In the genomic region with DNA sequence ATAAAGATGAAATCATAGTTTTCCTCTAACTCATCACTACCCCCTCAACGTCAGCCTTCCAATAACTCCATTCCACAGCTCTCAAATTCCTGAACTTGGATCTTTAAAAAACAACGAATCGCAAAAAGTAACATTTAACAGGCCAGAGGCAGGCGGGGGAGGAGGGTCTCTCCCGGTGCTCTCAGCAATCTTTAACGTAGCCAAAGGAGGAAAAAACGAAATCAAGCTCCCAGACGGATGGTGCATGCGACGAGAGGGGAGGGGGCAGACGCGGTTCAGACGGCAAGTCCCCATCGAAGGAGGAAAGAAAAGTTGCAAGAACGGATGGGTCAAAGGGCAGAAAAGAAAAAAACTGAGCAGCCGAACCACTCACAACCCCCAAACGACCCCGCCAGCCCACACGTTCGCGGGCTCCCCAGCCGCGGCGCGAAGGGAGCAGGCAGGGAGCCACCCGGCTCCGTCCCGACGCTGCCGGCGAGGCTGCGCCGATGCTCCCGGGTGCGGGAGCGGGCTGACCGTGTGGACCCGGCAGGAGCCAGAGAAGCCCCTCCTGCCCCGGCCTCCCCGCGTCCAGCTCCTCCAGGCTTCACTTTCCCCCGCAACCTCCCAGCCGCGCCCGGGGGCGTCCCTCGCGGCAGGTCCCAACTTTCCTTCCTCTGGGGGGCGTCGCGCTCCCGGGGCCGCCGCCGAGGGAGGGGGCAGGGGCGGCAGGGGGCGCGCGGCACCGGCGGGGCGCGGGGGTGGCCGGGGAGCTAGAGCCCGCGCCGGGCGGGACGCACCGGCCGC, we compare ENCODE assay signal across 8 cellular contexts. TPM values are rescaled to one million over a fixed set of nuclear protein-coding genes. Genes with fewer than 3 reads are reported as not detected.
A peak's percentile ranks its signal among the peaks of the same experiment; 100 is the strongest.
DNase-seq lines count a peak whose midpoint lies in the region; ATAC-seq and TF ChIP-seq lines count a peak whose summit lies in the region.

No MANE protein-coding gene starts in this region.

- peaks cover 39% of the 10 kb centered on the region for H3K4me1 Mint-ChIP-seq in central memory CD8-positive, alpha-beta T cell

- no peaks in the 10 kb centered on the region; the same call in 1 of the 2 replicates for H3K9me3 ChIP-seq in AG04450 (ENCODE audit: control insufficient read depth, insufficient read depth, low read length)

- DNase-seq in AG04450 (ENCODE audit: low read depth, low spot score) (no peak), DMS153 treated with DMSO at 0.1 percent for 48 hours (lab: John Stamatoyannopoulos, UW; ENCODE audit: unreplicated experiment) (no peak)
- DNase-seq in central memory CD8-positive, alpha-beta T cell (ENCODE audit: low spot score in 2 of 2): peak in 1 of 2 donors; percentile 12
- DNase-seq in stimulated activated CD4-positive, alpha-beta T cell treated with anti-CD3 and anti-CD28 coated beads, Interleukin-1b, Interleukin-23, amount 100 ng/mL, for 4 hours (ENCODE audit: low read depth in 2 of 2): peak; percentile 34 to 50

- peak overlapping the region; percentile 82 for H3K4me3 ChIP-seq in AG04450 (ENCODE audit: low read depth, low read length)
- peak overlapping the region; percentile 92 for H3K4me3 ChIP-seq in WI38 (ENCODE audit: low read depth, low read length)

- no peaks in the 10 kb centered on the region for H3K27me3 ChIP-seq in AG04450 (ENCODE audit: control insufficient read depth, insufficient read depth, low read length)
- H3K27me3 ChIP-seq in layer of hippocampus (ENCODE audit: control insufficient read depth, insufficient read depth, low read length): no peaks in the 10 kb centered on the region

- H3K27ac ChIP-seq in AG04450 (ENCODE audit: low read depth, low read length) (peak overlapping the region; percentile 83), layer of hippocampus (ENCODE audit: low read depth, low read length) (peak overlapping the region; percentile 85)

- H3K27ac Mint-ChIP-seq in central memory CD8-positive, alpha-beta T cell (ENCODE audit: low read depth): peak overlapping the region; percentile 85

- H3K36me3 Mint-ChIP-seq in central memory CD8-positive, alpha-beta T cell (ENCODE audit: insufficient read depth): peaks cover 10% of the 10 kb centered on the region

- H3K27me3 Mint-ChIP-seq in central memory CD8-positive, alpha-beta T cell: no peaks in the 10 kb centered on the region

- peak overlapping the region; percentile 99 for H3K4me3 Mint-ChIP-seq in central memory CD8-positive, alpha-beta T cell

- ATAC-seq in GM19023 (IDR thresholded peaks at IDR 0.05; ENCODE audit: unreplicated experiment): peak; percentile 0
- ATAC-seq in HG03460 (IDR thresholded peaks at IDR 0.05; ENCODE audit: unreplicated experiment): peak; percentile 23
- no peak for ATAC-seq in central memory CD8-positive, alpha-beta T cell (replicated peaks; ENCODE audit: extremely low read depth, poor library complexity, severe bottlenecking)

- TF ChIP-seq CTCF in AG04450 (IDR thresholded peaks at IDR 0.05; ENCODE audit: low read depth, low read length) (0 out of 2 replicates have a peak, but pooled peaks have one; percentile 14), WI38 (IDR thresholded peaks at IDR 0.05; ENCODE audit: low read depth, low read length) (no peak)

- CTCF ChIA-PET in AG04450 (lab: Charles Lee): interaction anchor here (0.8 to 1.5 kb wide), 4 partner anchors 78 to 275 kb away, joined by 3 to 9 read pairs (median 6); no protein-coding TSS in a partner anchor

- POLR2A ChIA-PET in AG04450 (lab: Yijun Ruan, JAX): interaction anchor here (0.5 to 2.1 kb wide), 7 partner anchors 37 to 474 kb away, joined by 3 to 10 read pairs (median 5); a partner anchor contains a TSS

- no peaks in the 10 kb centered on the region for H3K9me3 Mint-ChIP-seq in central memory CD8-positive, alpha-beta T cell

RNA-seq across cellular contexts. Expression of a gene that starts 0.7 kb away (rescaled TPM):
- polyA plus RNA-seq in AG04450 (2011; rRNA removed): 45.2 and 52.1 TPM in 2 replicates
- polyA minus RNA-seq in AG04450 (2011; rRNA and poly(A)+ RNA removed): 102 and 114 TPM in 2 replicates

RNA-seq across cellular contexts. Expression of a gene that starts 1.4 kb away (rescaled TPM):
- polyA plus RNA-seq in AG04450 (2011; rRNA removed): 46.1 and 62.5 TPM in 2 replicates
- polyA minus RNA-seq in AG04450 (2011; rRNA and poly(A)+ RNA removed): 48.1 and 60.1 TPM in 2 replicates

Comparison
In these comparisons a context has a peak if more than half of its experiments do, and no peak if none do; other contexts are left out.
1. DNase-seq: peak in stimulated activated CD4-positive, alpha-beta T cell treated with anti-CD3 and anti-CD28 coated beads, Interleukin-1b, Interleukin-23, amount 100 ng/mL, for 4 hours (2 of 2); none in AG04450 (single experiment) and DMS153 treated with DMSO at 0.1 percent for 48 hours (single experiment).